ENCODE assay signal across 8 cellular contexts in genomic region chr6:26223677-26224546, GRCh38.
DNase-seq lines count a peak whose midpoint lies in the region; ATAC-seq, FAIRE-seq and TF ChIP-seq lines count a peak whose summit lies in the region.

No MANE protein-coding gene starts in this region.

- H3K4me3 ChIP-seq in cardiac muscle cell, result peak overlapping the region; percentile 49

- no peaks in the 10 kb centered on the region for H3K27me3 ChIP-seq in cardiac muscle cell

- peak; percentile 98 for DNase-seq in Caki2 (ENCODE audit: low read depth)
- DNase-seq in HTR-8/SVneo (ENCODE audit: insufficient read length, low spot score), result peak; percentile 74
- peak; percentile 88 for DNase-seq in RCC 7860 (ENCODE audit: low spot score)
- DNase-seq in activated naive CD8-positive, alpha-beta T cell treated with anti-CD3 and anti-CD28 coated beads, Interleukin-2, amount 50 U/mL, for 16 hours (ENCODE audit: low read depth, low spot score), result peak; percentile 36
- DNase-seq in cardiac muscle cell (ENCODE audit: low read depth in 1 of 2, low spot score in 1 of 2), result peak; percentile 93 to 95
- peak; percentile 93 for DNase-seq in pons (ENCODE audit: low spot score)
- no peak for DNase-seq in D341Med (ENCODE audit: low spot score)

- H3K4me1 ChIP-seq in cardiac muscle cell (ENCODE audit: low read depth), result peaks cover 28% of the 10 kb centered on the region

- FAIRE-seq in HTR-8/SVneo (lab: Jason Lieb, UNC), result no peak
- FAIRE-seq in RCC 7860 (lab: Jason Lieb, UNC), result peak; percentile 95

- in situ Hi-C loops in Caki2 (cut with HindIII; ENCODE audit: low pct_unique_long_range_greater_than_20kb, low sequenced_read_pairs), result no loop called here

- peak; percentile 61 for ATAC-seq in GM21360 (IDR thresholded peaks at IDR 0.05; ENCODE audit: unreplicated experiment)

- H3K36me3 ChIP-seq in cardiac muscle cell, result no peaks in the 10 kb centered on the region

- TF ChIP-seq CTCF in cardiac muscle cell (IDR thresholded peaks at IDR 0.05; ENCODE audit: low read depth, low read length), result no peak

- H3K9me3 ChIP-seq in cardiac muscle cell (ENCODE audit: low read depth), result no peaks in the 10 kb centered on the region

- H3K27ac ChIP-seq in cardiac muscle cell, result peak overlapping the region; percentile 99
